Comparison of ENCODE assay signal across 8 cellular contexts in the genomic region with DNA sequence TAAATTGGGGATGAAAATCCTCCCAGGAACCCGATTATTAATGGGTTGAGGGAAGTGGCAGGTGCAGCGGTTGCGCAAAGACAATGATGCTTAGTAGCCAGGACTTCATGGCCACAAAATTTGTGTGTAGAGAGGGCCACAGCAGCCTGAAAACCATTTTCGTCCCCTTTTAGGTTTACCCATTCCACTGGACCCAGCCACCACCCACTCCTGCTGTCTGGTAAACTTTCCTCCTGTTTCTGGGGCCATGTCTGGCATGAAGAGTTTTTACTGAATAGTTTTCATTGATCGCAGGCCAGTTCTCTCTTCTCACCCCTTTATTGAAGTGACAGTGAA.
DNase-seq lines count a peak whose midpoint lies in the region; ATAC-seq, FAIRE-seq and TF ChIP-seq lines count a peak whose summit lies in the region.

No MANE protein-coding gene starts in this region.

- no peak for TF ChIP-seq CTCF in WTC11 (IDR thresholded peaks at IDR 0.05)
- no peak for TF ChIP-seq CTCF in right atrium auricular region (IDR thresholded peaks at IDR 0.05)
- no peak for TF ChIP-seq CTCF in Caco-2 (IDR thresholded peaks at IDR 0.05; ENCODE audit: insufficient read depth in 1 of 2, low read depth in 1 of 2, low read length in 1 of 2, severe bottlenecking in 1 of 2, unreplicated experiment in 1 of 2)

- H3K4me1 ChIP-seq in right atrium auricular region (peaks cover 0 to 9% of the 10 kb centered on the region in 2 donors), Caco-2 (no peaks in the 10 kb centered on the region)

- H3K4me3 Mint-ChIP-seq in WTC11 (peak overlapping the region; percentile 71), Caco-2 (ENCODE audit: unreplicated experiment) (no peak overlapping the region)

- H3K27ac ChIP-seq in right atrium auricular region: peak overlapping the region; percentile 64 to 76

- H3K27me3 ChIP-seq in right atrium auricular region (no peaks in the 10 kb centered on the region), Caco-2 (replicated peaks; ENCODE audit: control insufficient read depth, insufficient read depth, low read length) (no peaks in the 10 kb centered on the region; the same call in 1 of the 2 replicates)

- peak; percentile 14 for ATAC-seq in GM21423 (IDR thresholded peaks at IDR 0.05; ENCODE audit: unreplicated experiment)
- no peak for ATAC-seq in WTC11

- CTCF ChIA-PET in WTC11 (lab: Charles Lee): interaction anchor here (1.0 to 3.2 kb wide), 4 partner anchors 15 to 416 kb away, joined by 4 to 14 read pairs (median 10); no protein-coding TSS in a partner anchor
- CTCF ChIA-PET in Caco-2 (lab: Charles Lee): no interaction called here

- peak overlapping the region; percentile 72 to 77 for H3K4me3 ChIP-seq in right atrium auricular region
- H3K4me3 ChIP-seq in skeletal muscle cell (ENCODE audit: low read depth, low read length): peak overlapping the region; percentile 43
- H3K4me3 ChIP-seq in Caco-2 (ENCODE audit: low read depth, low read length): no peak overlapping the region

- H3K36me3 ChIP-seq in right atrium auricular region: no peaks in the 10 kb centered on the region
- no peaks in the 10 kb centered on the region for H3K36me3 ChIP-seq in Caco-2 (ENCODE audit: control insufficient read depth, insufficient read depth, low read length)

- H3K36me3 Mint-ChIP-seq in WTC11: no peaks in the 10 kb centered on the region
- H3K36me3 Mint-ChIP-seq in Caco-2 (ENCODE audit: insufficient read depth, unreplicated experiment): no peaks in the 10 kb centered on the region

- FAIRE-seq in RCC 7860 (lab: Jason Lieb, UNC): no peak

- peaks cover 42% of the 10 kb centered on the region for H3K4me1 Mint-ChIP-seq in WTC11
- no peaks in the 10 kb centered on the region for H3K4me1 Mint-ChIP-seq in Caco-2 (ENCODE audit: low read depth, unreplicated experiment)

- no peak for DNase-seq in WTC11 (ENCODE audit: low spot score)
- no peak for DNase-seq in right atrium auricular region (ENCODE audit: low spot score)
- no peak for DNase-seq in skeletal muscle cell (ENCODE audit: low read depth)
- DNase-seq in RCC 7860 (ENCODE audit: low spot score): no peak
- no peak for DNase-seq in NCI-H187 (lab: John Stamatoyannopoulos, UW)
- no peak for DNase-seq in Caco-2
- DNase-seq in NCI-H1048 (lab: John Stamatoyannopoulos, UW): no peak

- H3K9me3 ChIP-seq in right atrium auricular region: no peaks in the 10 kb centered on the region
- H3K9me3 ChIP-seq in Caco-2: no peaks in the 10 kb centered on the region

- no TSS peak for BruUV-seq in Caco-2 (replicated peaks; lab: Mats Ljungman, UMichigan)

- H3K9me3 Mint-ChIP-seq in WTC11: no peaks in the 10 kb centered on the region
- H3K9me3 Mint-ChIP-seq in Caco-2 (ENCODE audit: unreplicated experiment): no peaks in the 10 kb centered on the region

- H3K27me3 Mint-ChIP-seq in WTC11 (ENCODE audit: low read depth) (peaks cover 9% of the 10 kb centered on the region; the same call in 1 of the 2 replicates), Caco-2 (ENCODE audit: insufficient read depth, unreplicated experiment) (peaks cover 26% of the 10 kb centered on the region)

- intact Hi-C loops in Caco-2 (cut with micrococcal nuclease; ENCODE audit: unreplicated experiment): no loop called here

- H3K27ac Mint-ChIP-seq in WTC11 (no peak overlapping the region), Caco-2 (ENCODE audit: unreplicated experiment) (no peak overlapping the region)

- POLR2A ChIA-PET in WTC11 (lab: Charles Lee): no interaction called here
- POLR2A ChIA-PET in Caco-2 (lab: Charles Lee): no interaction called here

TF ChIP-seq in WTC11, 78 proteins besides CTCF, POLR2A, EP300 and RAD21 (continues in another document):
- TF ChIP-seq GTF2I (CRISPR knock-in tag; conservative IDR thresholded peaks at IDR 0.05) (no peak), ZMAT4 (CRISPR knock-in tag; IDR thresholded peaks at IDR 0.05) (no peak), ATF6 (CRISPR knock-in tag; IDR thresholded peaks at IDR 0.05) (no peak), ZSCAN18 (CRISPR knock-in tag; IDR thresholded peaks at IDR 0.05) (no peak), ZNF121 (CRISPR knock-in tag; IDR thresholded peaks at IDR 0.05) (no peak), SOX15 (CRISPR knock-in tag; IDR thresholded peaks at IDR 0.05) (no peak), ZNF423 (CRISPR knock-in tag; IDR thresholded peaks at IDR 0.05) (no peak), RELA (CRISPR knock-in tag; IDR thresholded peaks at IDR 0.05; ENCODE audit: borderline replicate concordance) (no peak), PRRX2 (CRISPR knock-in tag; IDR thresholded peaks at IDR 0.05) (no peak), ERG (CRISPR knock-in tag; IDR thresholded peaks at IDR 0.05) (no peak)
- TF ChIP-seq, protein P1, sequence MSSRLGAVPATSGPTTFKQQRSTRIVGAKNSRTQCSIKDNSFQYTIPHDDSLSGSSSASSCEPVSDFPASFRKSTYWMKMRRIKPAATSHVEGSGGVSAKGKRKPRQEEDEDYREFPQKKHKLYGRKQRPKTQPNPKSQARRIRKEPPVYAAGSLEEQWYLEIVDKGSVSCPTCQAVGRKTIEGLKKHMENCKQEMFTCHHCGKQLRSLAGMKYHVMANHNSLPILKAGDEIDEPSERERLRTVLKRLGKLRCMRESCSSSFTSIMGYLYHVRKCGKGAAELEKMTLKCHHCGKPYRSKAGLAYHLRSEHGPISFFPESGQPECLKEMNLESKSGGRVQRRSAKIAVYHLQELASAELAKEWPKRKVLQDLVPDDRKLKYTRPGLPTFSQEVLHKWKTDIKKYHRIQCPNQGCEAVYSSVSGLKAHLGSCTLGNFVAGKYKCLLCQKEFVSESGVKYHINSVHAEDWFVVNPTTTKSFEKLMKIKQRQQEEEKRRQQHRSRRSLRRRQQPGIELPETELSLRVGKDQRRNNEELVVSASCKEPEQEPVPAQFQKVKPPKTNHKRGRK (CRISPR knock-in tag; IDR thresholded peaks at IDR 0.05; ENCODE audit: borderline replicate concordance): no peak
- TF ChIP-seq, protein P2, sequence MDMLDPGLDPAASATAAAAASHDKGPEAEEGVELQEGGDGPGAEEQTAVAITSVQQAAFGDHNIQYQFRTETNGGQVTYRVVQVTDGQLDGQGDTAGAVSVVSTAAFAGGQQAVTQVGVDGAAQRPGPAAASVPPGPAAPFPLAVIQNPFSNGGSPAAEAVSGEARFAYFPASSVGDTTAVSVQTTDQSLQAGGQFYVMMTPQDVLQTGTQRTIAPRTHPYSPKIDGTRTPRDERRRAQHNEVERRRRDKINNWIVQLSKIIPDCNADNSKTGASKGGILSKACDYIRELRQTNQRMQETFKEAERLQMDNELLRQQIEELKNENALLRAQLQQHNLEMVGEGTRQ (CRISPR knock-in tag; IDR thresholded peaks at IDR 0.05): no peak
- TF ChIP-seq, protein P3, sequence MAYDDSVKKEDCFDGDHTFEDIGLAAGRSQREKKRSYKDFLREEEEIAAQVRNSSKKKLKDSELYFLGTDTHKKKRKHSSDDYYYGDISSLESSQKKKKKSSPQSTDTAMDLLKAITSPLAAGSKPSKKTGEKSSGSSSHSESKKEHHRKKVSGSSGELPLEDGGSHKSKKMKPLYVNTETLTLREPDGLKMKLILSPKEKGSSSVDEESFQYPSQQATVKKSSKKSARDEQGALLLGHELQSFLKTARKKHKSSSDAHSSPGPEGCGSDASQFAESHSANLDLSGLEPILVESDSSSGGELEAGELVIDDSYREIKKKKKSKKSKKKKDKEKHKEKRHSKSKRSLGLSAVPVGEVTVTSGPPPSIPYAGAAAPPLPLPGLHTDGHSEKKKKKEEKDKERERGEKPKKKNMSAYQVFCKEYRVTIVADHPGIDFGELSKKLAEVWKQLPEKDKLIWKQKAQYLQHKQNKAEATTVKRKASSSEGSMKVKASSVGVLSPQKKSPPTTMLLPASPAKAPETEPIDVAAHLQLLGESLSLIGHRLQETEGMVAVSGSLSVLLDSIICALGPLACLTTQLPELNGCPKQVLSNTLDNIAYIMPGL (CRISPR knock-in tag; IDR thresholded peaks at IDR 0.05): no peak
